2 cellular contexts compared by ENCODE assay signal in the genomic region with DNA sequence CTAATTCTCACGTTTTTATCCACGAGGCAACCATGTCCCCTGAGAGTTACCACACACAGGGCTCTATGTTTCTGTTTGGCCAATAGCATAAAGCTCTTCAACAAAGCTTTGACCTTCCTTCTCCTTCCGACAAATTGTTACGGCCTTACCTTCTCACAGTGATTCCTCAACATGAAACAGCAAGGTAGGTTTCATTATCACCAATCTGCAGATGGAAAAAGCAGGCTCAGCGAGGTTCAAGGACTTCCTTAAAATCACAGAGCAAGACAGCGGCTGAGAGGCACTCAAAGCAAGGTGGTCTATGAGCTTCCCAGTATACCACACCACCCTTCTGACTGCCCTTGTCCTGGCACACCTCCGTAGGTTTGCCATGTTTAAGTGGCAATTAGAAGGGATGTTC.
TF ChIP-seq lines count a peak whose summit lies in the region.

No MANE protein-coding gene starts in this region.

TF ChIP-seq in liver, 16 proteins besides CTCF, POLR2A, EP300 and RAD21 (continued from another document):
- TF ChIP-seq, protein P1, sequence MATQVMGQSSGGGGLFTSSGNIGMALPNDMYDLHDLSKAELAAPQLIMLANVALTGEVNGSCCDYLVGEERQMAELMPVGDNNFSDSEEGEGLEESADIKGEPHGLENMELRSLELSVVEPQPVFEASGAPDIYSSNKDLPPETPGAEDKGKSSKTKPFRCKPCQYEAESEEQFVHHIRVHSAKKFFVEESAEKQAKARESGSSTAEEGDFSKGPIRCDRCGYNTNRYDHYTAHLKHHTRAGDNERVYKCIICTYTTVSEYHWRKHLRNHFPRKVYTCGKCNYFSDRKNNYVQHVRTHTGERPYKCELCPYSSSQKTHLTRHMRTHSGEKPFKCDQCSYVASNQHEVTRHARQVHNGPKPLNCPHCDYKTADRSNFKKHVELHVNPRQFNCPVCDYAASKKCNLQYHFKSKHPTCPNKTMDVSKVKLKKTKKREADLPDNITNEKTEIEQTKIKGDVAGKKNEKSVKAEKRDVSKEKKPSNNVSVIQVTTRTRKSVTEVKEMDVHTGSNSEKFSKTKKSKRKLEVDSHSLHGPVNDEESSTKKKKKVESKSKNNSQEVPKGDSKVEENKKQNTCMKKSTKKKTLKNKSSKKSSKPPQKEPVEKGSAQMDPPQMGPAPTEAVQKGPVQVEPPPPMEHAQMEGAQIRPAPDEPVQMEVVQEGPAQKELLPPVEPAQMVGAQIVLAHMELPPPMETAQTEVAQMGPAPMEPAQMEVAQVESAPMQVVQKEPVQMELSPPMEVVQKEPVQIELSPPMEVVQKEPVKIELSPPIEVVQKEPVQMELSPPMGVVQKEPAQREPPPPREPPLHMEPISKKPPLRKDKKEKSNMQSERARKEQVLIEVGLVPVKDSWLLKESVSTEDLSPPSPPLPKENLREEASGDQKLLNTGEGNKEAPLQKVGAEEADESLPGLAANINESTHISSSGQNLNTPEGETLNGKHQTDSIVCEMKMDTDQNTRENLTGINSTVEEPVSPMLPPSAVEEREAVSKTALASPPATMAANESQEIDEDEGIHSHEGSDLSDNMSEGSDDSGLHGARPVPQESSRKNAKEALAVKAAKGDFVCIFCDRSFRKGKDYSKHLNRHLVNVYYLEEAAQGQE (IDR thresholded peaks at IDR 0.05), result no peak
- TF ChIP-seq, protein P2, sequence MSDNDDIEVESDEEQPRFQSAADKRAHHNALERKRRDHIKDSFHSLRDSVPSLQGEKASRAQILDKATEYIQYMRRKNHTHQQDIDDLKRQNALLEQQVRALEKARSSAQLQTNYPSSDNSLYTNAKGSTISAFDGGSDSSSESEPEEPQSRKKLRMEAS (IDR thresholded peaks at IDR 0.05), result no peak
- TF ChIP-seq JUND (IDR thresholded peaks at IDR 0.05), result no peak
- no peak for TF ChIP-seq FOXA1 (IDR thresholded peaks at IDR 0.05)
- TF ChIP-seq FOXA2 (IDR thresholded peaks at IDR 0.05), result no peak
- TF ChIP-seq, protein P3, sequence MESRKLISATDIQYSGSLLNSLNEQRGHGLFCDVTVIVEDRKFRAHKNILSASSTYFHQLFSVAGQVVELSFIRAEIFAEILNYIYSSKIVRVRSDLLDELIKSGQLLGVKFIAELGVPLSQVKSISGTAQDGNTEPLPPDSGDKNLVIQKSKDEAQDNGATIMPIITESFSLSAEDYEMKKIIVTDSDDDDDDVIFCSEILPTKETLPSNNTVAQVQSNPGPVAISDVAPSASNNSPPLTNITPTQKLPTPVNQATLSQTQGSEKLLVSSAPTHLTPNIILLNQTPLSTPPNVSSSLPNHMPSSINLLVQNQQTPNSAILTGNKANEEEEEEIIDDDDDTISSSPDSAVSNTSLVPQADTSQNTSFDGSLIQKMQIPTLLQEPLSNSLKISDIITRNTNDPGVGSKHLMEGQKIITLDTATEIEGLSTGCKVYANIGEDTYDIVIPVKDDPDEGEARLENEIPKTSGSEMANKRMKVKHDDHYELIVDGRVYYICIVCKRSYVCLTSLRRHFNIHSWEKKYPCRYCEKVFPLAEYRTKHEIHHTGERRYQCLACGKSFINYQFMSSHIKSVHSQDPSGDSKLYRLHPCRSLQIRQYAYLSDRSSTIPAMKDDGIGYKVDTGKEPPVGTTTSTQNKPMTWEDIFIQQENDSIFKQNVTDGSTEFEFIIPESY (IDR thresholded peaks at IDR 0.05), result no peak
- TF ChIP-seq, protein P4, sequence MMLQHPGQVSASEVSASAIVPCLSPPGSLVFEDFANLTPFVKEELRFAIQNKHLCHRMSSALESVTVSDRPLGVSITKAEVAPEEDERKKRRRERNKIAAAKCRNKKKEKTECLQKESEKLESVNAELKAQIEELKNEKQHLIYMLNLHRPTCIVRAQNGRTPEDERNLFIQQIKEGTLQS (IDR thresholded peaks at IDR 0.05), result no peak
- no peak for TF ChIP-seq NR2F2 (IDR thresholded peaks at IDR 0.05)
- TF ChIP-seq SP1 (IDR thresholded peaks at IDR 0.05), result no peak
- no peak for TF ChIP-seq GABPA (IDR thresholded peaks at IDR 0.05 in 1 of 2, conservative IDR thresholded peaks at IDR 0.05 in 1 of 2)
- TF ChIP-seq HNF4A (conservative IDR thresholded peaks at IDR 0.05), result no peak
- no peak for TF ChIP-seq RXRA (IDR thresholded peaks at IDR 0.05)
- no peak for TF ChIP-seq TAF1 (conservative IDR thresholded peaks at IDR 0.05)
TF ChIP-seq in liver: peak in this region for 0.

TF ChIP-seq in HepG2, 621 proteins besides CTCF, POLR2A, EP300 and RAD21 (continued from another document):
- TF ChIP-seq, protein P5, sequence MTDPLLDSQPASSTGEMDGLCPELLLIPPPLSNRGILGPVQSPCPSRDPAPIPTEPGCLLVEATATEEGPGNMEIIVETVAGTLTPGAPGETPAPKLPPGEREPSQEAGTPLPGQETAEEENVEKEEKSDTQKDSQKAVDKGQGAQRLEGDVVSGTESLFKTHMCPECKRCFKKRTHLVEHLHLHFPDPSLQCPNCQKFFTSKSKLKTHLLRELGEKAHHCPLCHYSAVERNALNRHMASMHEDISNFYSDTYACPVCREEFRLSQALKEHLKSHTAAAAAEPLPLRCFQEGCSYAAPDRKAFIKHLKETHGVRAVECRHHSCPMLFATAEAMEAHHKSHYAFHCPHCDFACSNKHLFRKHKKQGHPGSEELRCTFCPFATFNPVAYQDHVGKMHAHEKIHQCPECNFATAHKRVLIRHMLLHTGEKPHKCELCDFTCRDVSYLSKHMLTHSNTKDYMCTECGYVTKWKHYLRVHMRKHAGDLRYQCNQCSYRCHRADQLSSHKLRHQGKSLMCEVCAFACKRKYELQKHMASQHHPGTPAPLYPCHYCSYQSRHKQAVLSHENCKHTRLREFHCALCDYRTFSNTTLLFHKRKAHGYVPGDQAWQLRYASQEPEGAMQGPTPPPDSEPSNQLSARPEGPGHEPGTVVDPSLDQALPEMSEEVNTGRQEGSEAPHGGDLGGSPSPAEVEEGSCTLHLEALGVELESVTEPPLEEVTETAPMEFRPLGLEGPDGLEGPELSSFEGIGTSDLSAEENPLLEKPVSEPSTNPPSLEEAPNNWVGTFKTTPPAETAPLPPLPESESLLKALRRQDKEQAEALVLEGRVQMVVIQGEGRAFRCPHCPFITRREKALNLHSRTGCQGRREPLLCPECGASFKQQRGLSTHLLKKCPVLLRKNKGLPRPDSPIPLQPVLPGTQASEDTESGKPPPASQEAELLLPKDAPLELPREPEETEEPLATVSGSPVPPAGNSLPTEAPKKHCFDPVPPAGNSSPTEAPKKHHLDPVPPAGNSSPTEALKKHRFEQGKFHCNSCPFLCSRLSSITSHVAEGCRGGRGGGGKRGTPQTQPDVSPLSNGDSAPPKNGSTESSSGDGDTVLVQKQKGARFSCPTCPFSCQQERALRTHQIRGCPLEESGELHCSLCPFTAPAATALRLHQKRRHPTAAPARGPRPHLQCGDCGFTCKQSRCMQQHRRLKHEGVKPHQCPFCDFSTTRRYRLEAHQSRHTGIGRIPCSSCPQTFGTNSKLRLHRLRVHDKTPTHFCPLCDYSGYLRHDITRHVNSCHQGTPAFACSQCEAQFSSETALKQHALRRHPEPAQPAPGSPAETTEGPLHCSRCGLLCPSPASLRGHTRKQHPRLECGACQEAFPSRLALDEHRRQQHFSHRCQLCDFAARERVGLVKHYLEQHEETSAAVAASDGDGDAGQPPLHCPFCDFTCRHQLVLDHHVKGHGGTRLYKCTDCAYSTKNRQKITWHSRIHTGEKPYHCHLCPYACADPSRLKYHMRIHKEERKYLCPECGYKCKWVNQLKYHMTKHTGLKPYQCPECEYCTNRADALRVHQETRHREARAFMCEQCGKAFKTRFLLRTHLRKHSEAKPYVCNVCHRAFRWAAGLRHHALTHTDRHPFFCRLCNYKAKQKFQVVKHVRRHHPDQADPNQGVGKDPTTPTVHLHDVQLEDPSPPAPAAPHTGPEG (CRISPR knock-in tag; IDR thresholded peaks at IDR 0.05), result no peak
- TF ChIP-seq ZNF841 (CRISPR knock-in tag; IDR thresholded peaks at IDR 0.05; ENCODE audit: borderline replicate concordance) (no peak), NONO (IDR thresholded peaks at IDR 0.05) (no peak), NONO (CRISPR knock-in tag; conservative IDR thresholded peaks at IDR 0.05) (no peak), ZMAT3 (CRISPR knock-in tag; conservative IDR thresholded peaks at IDR 0.05) (no peak), PAX8 (CRISPR knock-in tag; IDR thresholded peaks at IDR 0.05; ENCODE audit: borderline replicate concordance) (no peak), FOXA3 (CRISPR knock-in tag; IDR thresholded peaks at IDR 0.05) (no peak), ZNF546 (CRISPR knock-in tag; conservative IDR thresholded peaks at IDR 0.05) (no peak)
